In genomic region chr9:6218099-6218502, GRCh38 we compare ENCODE assay signal across 2 cellular contexts.
TF ChIP-seq lines count a peak whose summit lies in the region.

No MANE protein-coding gene starts in this region.

TF ChIP-seq in liver, 16 proteins besides CTCF, POLR2A, EP300 and RAD21 (continued from another document):
- TF ChIP-seq, protein P1, sequence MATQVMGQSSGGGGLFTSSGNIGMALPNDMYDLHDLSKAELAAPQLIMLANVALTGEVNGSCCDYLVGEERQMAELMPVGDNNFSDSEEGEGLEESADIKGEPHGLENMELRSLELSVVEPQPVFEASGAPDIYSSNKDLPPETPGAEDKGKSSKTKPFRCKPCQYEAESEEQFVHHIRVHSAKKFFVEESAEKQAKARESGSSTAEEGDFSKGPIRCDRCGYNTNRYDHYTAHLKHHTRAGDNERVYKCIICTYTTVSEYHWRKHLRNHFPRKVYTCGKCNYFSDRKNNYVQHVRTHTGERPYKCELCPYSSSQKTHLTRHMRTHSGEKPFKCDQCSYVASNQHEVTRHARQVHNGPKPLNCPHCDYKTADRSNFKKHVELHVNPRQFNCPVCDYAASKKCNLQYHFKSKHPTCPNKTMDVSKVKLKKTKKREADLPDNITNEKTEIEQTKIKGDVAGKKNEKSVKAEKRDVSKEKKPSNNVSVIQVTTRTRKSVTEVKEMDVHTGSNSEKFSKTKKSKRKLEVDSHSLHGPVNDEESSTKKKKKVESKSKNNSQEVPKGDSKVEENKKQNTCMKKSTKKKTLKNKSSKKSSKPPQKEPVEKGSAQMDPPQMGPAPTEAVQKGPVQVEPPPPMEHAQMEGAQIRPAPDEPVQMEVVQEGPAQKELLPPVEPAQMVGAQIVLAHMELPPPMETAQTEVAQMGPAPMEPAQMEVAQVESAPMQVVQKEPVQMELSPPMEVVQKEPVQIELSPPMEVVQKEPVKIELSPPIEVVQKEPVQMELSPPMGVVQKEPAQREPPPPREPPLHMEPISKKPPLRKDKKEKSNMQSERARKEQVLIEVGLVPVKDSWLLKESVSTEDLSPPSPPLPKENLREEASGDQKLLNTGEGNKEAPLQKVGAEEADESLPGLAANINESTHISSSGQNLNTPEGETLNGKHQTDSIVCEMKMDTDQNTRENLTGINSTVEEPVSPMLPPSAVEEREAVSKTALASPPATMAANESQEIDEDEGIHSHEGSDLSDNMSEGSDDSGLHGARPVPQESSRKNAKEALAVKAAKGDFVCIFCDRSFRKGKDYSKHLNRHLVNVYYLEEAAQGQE (IDR thresholded peaks at IDR 0.05) = no peak
- peak in 1 of 2 donors; percentile 9 for TF ChIP-seq RXRA (IDR thresholded peaks at IDR 0.05)
- TF ChIP-seq GABPA (IDR thresholded peaks at IDR 0.05 in 1 of 2, conservative IDR thresholded peaks at IDR 0.05 in 1 of 2) = no peak
- TF ChIP-seq EGR1 (IDR thresholded peaks at IDR 0.05; ENCODE audit: low read depth in 2 of 2) = no peak

TF ChIP-seq in HepG2, 621 proteins besides CTCF, POLR2A, EP300 and RAD21 (continued from another document):
- TF ChIP-seq ZNF781 (CRISPR knock-in tag; IDR thresholded peaks at IDR 0.05; ENCODE audit: borderline replicate concordance, not compliant biosample characterization) (no peak), BORCS8-MEF2B (CRISPR knock-in tag; IDR thresholded peaks at IDR 0.05) (no peak), MTF1 (CRISPR knock-in tag; IDR thresholded peaks at IDR 0.05) (no peak), CENPX (CRISPR knock-in tag; IDR thresholded peaks at IDR 0.05) (no peak), KDM5A (IDR thresholded peaks at IDR 0.05; ENCODE audit: borderline replicate concordance, low read length) (no peak), PPARG (CRISPR knock-in tag; conservative IDR thresholded peaks at IDR 0.05) (no peak), SP140L (CRISPR knock-in tag; IDR thresholded peaks at IDR 0.05; ENCODE audit: borderline replicate concordance) (no peak), ZNF274 (CRISPR knock-in tag; IDR thresholded peaks at IDR 0.05) (no peak)
- TF ChIP-seq, protein P2, sequence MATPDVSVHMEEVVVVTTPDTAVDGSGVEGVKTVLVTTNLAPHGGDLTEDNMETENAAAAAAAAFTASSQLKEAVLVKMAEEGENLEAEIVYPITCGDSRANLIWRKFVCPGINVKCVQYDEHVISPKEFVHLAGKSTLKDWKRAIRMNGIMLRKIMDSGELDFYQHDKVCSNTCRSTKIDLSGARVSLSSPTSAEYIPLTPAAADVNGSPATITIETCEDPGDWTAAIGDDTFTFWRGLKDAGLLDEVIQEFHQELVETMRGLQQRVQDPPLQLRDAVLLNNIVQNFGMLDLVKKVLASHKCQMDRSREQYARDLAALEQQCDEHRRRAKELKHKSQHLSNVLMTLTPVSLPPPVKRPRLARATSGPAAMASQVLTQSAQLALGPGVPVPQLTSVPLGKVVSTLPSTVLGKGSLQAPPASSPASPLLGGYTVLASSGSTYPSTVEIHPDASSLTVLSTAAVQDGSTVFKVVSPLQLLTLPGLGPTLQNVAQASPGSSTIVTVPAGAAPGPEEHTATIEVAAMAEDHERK (CRISPR knock-in tag; IDR thresholded peaks at IDR 0.05; ENCODE audit: low read depth) = no peak
